Comparison of ENCODE assay signal across 8 cellular contexts in genomic region chr4:170027181-170027829, GRCh38. TPM values are rescaled to one million over a fixed set of nuclear protein-coding genes. Genes with fewer than 3 reads are reported as not detected.
DNase-seq lines count a peak whose midpoint lies in the region; ATAC-seq, FAIRE-seq and TF ChIP-seq lines count a peak whose summit lies in the region.

No MANE protein-coding gene starts in this region.

- no peaks in the 10 kb centered on the region for H3K36me3 ChIP-seq in keratinocyte (ENCODE audit: control insufficient read depth in 2 of 2, extremely low read depth in 1 of 2, insufficient read depth in 2 of 2, low read length in 2 of 2)

- FAIRE-seq in keratinocyte (lab: Jason Lieb, UNC): peak; percentile 5

- ATAC-seq in GM18873 (IDR thresholded peaks at IDR 0.05; ENCODE audit: low FRiP score, unreplicated experiment) (peak; percentile 60), HG03139 (IDR thresholded peaks at IDR 0.05; ENCODE audit: unreplicated experiment) (peak; percentile 60)
- peak; percentile 77 for ATAC-seq in activated CD4-positive, alpha-beta T cell treated with anti-CD3 and anti-CD28 coated beads for 36 hours

- peak overlapping the region; percentile 96 for H2AFZ ChIP-seq in keratinocyte (ENCODE audit: control insufficient read depth, low read length)

- H3K9me3 ChIP-seq in keratinocyte (ENCODE audit: control insufficient read depth, low read depth, low read length): no peaks in the 10 kb centered on the region

- in situ Hi-C loops in ACHN (cut with HindIII; ENCODE audit: low pct_ligation_motif_present, low pct_unique_long_range_greater_than_20kb, low sequenced_read_pairs): loop anchor here (25.0 kb wide), 1 partner anchor 215 kb away; no protein-coding TSS in a partner anchor

- peaks cover 15% of the 10 kb centered on the region for H3K27me3 Mint-ChIP-seq in activated CD4-positive, alpha-beta T cell treated with anti-CD3 and anti-CD28 coated beads for 36 hours

- peak overlapping the region; percentile 80 for H3K4me2 ChIP-seq in keratinocyte (ENCODE audit: control insufficient read depth, extremely low read depth, insufficient read depth, low read depth, low read length)

- H3K27me3 ChIP-seq in keratinocyte (ENCODE audit: control insufficient read depth, extremely low read depth, insufficient read depth, low read length): no peaks in the 10 kb centered on the region

- H3K4me1 Mint-ChIP-seq in activated CD4-positive, alpha-beta T cell treated with anti-CD3 and anti-CD28 coated beads for 36 hours: peaks cover 10% of the 10 kb centered on the region

- H4K20me1 ChIP-seq in keratinocyte (ENCODE audit: control insufficient read depth, extremely low read depth, insufficient read depth, low read length): no peaks in the 10 kb centered on the region

- intact Hi-C loops in activated CD4-positive, alpha-beta T cell treated with anti-CD3 and anti-CD28 coated beads for 36 hours (cut with DNase I, micrococcal nuclease): loop anchor here (1.0 to 5.0 kb wide), 7 partner anchors 63 to 1019 kb away; partner anchors contain the start of genes HPF1 (in 2 of the 2), CBR4 (in 1 of the 2) and NEK1 (in 1 of the 2)

- H3K9me1 ChIP-seq in keratinocyte (ENCODE audit: control insufficient read depth, extremely low read depth, insufficient read depth, low read length): no peaks in the 10 kb centered on the region

- H3K79me2 ChIP-seq in keratinocyte (ENCODE audit: control insufficient read depth, insufficient read depth, low read length): no peaks in the 10 kb centered on the region

- H3K9ac ChIP-seq in keratinocyte (ENCODE audit: control insufficient read depth, extremely low read depth, insufficient read depth, low read length): peak overlapping the region; percentile 87

- H3K27ac Mint-ChIP-seq in activated CD4-positive, alpha-beta T cell treated with anti-CD3 and anti-CD28 coated beads for 36 hours: peak overlapping the region; percentile 69

- CTCF ChIA-PET in activated CD4-positive, alpha-beta T cell treated with anti-CD3 and anti-CD28 coated beads for 36 hours (lab: Charles Lee): interaction anchor here (1.0 kb wide), 1 partner anchor 415 kb away, joined by 3 read pairs; the partner anchor contains the start of gene NEK1

- POLR2A ChIA-PET in activated CD4-positive, alpha-beta T cell treated with anti-CD3 and anti-CD28 coated beads for 36 hours (lab: Charles Lee): no interaction called here

- TF ChIP-seq CTCF in choroid plexus epithelial cell (conservative IDR thresholded peaks at IDR 0.05; ENCODE audit: low read depth, low read length) (no peak), keratinocyte (optimal IDR thresholded peaks at IDR 0.05 in 1 of 3, IDR thresholded peaks at IDR 0.05 in 1 of 3, conservative IDR thresholded peaks at IDR 0.05 in 1 of 3; ENCODE audit: extremely low read depth in 1 of 3, insufficient read depth in 2 of 3, low read length in 3 of 3) (no peak)

- peak overlapping the region; percentile 77 for H3K27ac ChIP-seq in keratinocyte (ENCODE audit: control insufficient read depth, insufficient read depth, low read length)

- dilution Hi-C loops in keratinocyte (cut with MboI; ENCODE audit: extremely low pct_ligation_motif_present, low sequenced_read_pairs): loop anchor here (25.0 kb wide), 1 partner anchor 215 kb away; no protein-coding TSS in a partner anchor

- H3K4me3 ChIP-seq in choroid plexus epithelial cell (ENCODE audit: low read depth, low read length) (peak overlapping the region; percentile 78), keratinocyte (ENCODE audit: control insufficient read depth in 2 of 3, extremely low read depth in 1 of 3, insufficient read depth in 2 of 3, low read depth in 1 of 3, low read length in 3 of 3) (peak overlapping the region; percentile 73 to 83 (median 78))

- peak; percentile 90 for DNase-seq in ACHN
- peak; percentile 94 for DNase-seq in NCI-H2227 (lab: John Stamatoyannopoulos, UW; ENCODE audit: unreplicated experiment)
- peak; percentile 94 for DNase-seq in activated CD4-positive, alpha-beta T cell treated with anti-CD3 and anti-CD28 coated beads for 36 hours
- peak; percentile 98 for DNase-seq in choroid plexus epithelial cell (ENCODE audit: low read depth)
- DNase-seq in keratinocyte (ENCODE audit: low read depth, low spot score): peak; percentile 38
- DNase-seq in stimulated activated CD4-positive, alpha-beta T cell treated with anti-CD3 and anti-CD28 coated beads, Interleukin-12 subunit alpha, Interleukin-12 subunit beta, amount 100 ng/mL, for 24 hours (ENCODE audit: low read depth in 2 of 2): peak; percentile 81 to 93

- H3K36me3 Mint-ChIP-seq in activated CD4-positive, alpha-beta T cell treated with anti-CD3 and anti-CD28 coated beads for 36 hours (ENCODE audit: low read depth): peaks cover 3% of the 10 kb centered on the region

- no peaks in the 10 kb centered on the region for H3K9me3 Mint-ChIP-seq in activated CD4-positive, alpha-beta T cell treated with anti-CD3 and anti-CD28 coated beads for 36 hours (ENCODE audit: low read depth)

- H3K4me1 ChIP-seq in keratinocyte (ENCODE audit: control insufficient read depth, extremely low read depth, insufficient read depth, low read length): no peaks in the 10 kb centered on the region

- H3K4me3 Mint-ChIP-seq in activated CD4-positive, alpha-beta T cell treated with anti-CD3 and anti-CD28 coated beads for 36 hours: peak overlapping the region; percentile 71

RNA-seq across cellular contexts. Expression of gene MFAP3L, which starts 1.1 kb away (rescaled TPM):
- under 1 TPM; 0.53 to 0.85 TPM for total RNA-seq in activated CD4-positive, alpha-beta T cell treated with anti-CD3 and anti-CD28 coated beads for 36 hours
- polyA plus RNA-seq in keratinocyte: 7.6 to 10.8 TPM (median 10.2 TPM) in 3 replicates
- 7.8 TPM for polyA plus RNA-seq in keratinocyte (2011; ENCODE audit: low read depth)
- 4.8 and 7.0 TPM in 2 replicates for polyA plus RNA-seq in keratinocyte (2011; cell fraction: cytosol; rRNA removed)
- 9.5 and 10.7 TPM in 2 replicates for polyA plus RNA-seq in keratinocyte (2011; cell fraction: nucleus; rRNA removed)
- 6.2 and 7.4 TPM in 2 replicates for polyA plus RNA-seq in keratinocyte (2012; ENCODE audit: low replicate concordance)
- polyA minus RNA-seq in keratinocyte: 29.5 to 58.8 TPM (median 49.4 TPM) in 3 replicates
- polyA minus RNA-seq in keratinocyte (2011; cell fraction: cytosol; rRNA and poly(A)+ RNA removed): 8.1 TPM
- 10.0 and 30.9 TPM in 2 replicates for polyA minus RNA-seq in keratinocyte (2011; cell fraction: nucleus; rRNA and poly(A)+ RNA removed)

Comparison
In these comparisons a context has a peak if more than half of its experiments do, and no peak if none do; other contexts are left out.
1. Peak in every context shown above with its lines: DNase-seq, ATAC-seq, H3K4me3 ChIP-seq and H3K27ac ChIP-seq.
2. DNase-seq: peak in every context shown above with its lines; median percentile 98 in choroid plexus epithelial cell; 94 in NCI-H2227; 94 in activated CD4-positive, alpha-beta T cell treated with anti-CD3 and anti-CD28 coated beads for 36 hours; 90 in ACHN; 87 in stimulated activated CD4-positive, alpha-beta T cell treated with anti-CD3 and anti-CD28 coated beads, Interleukin-12 subunit alpha, Interleukin-12 subunit beta, amount 100 ng/mL, for 24 hours; 38 in keratinocyte.